In genomic region chr19:58357798-58358145, GRCh38 we compare ENCODE assay signal across 1 cellular context.
TF ChIP-seq lines count a peak whose summit lies in the region.

No MANE protein-coding gene starts in this region.

TF ChIP-seq in K562, 482 proteins besides CTCF, POLR2A, EP300 and RAD21:
- no peak for TF ChIP-seq ZNF445 (CRISPR knock-in tag; IDR thresholded peaks at IDR 0.05; ENCODE audit: low read depth)
- TF ChIP-seq ATF7 (IDR thresholded peaks at IDR 0.05): no peak
- TF ChIP-seq ZNF263 (CRISPR knock-in tag; IDR thresholded peaks at IDR 0.05; ENCODE audit: borderline replicate concordance): no peak
- no peak for TF ChIP-seq AFF1 (IDR thresholded peaks at IDR 0.05; ENCODE audit: low read depth in 1 of 2, partially characterized antibody in 2 of 2)
- TF ChIP-seq POLR2G (IDR thresholded peaks at IDR 0.05; ENCODE audit: low read depth, low read length): peak; percentile 56
- no peak for TF ChIP-seq POLR3G (IDR thresholded peaks at IDR 0.05; ENCODE audit: extremely low read depth, insufficient read length, insufficient replicate concordance)
